Comparison of ENCODE assay signal across 9 cellular contexts in the genomic region with DNA sequence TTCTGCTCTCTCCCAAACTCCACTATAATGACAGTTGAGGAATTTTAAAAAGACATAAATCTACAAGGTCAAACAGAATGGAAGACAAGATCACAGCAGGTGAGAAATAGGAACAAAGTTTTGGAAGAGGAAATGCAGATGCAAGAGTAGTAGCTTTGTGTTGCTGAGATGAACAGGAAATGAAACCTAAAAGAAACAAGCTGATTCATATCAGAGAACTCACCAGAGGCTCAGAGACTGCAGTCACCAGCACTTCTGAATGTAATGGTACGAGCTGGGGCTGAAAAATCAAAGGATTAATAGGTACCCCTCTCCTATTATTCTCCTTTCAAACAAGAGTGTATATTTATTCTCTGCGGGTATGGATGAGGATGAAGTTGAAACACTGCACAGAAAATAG.
A peak's percentile ranks its signal among the peaks of the same experiment; 100 is the strongest.
DNase-seq lines count a peak whose midpoint lies in the region; ATAC-seq, FAIRE-seq and TF ChIP-seq lines count a peak whose summit lies in the region.
"Had no signal": no experiment of that assay in that cellular context is flagged by ENCODE, and none has a peak within 500 bp of the region (broad histone marks: within the 10 kb centered on the region; RNA-seq: fewer than 3 reads in every experiment).

No MANE protein-coding gene starts in this region.

- H3K4me1 ChIP-seq in PC-3 (ENCODE audit: insufficient read depth, low read length): no peaks in the 10 kb centered on the region; the same call in 1 of the 2 replicates
- H3K4me1 ChIP-seq in small intestine (ENCODE audit: control insufficient read depth in 2 of 2, insufficient read depth in 1 of 2, low read depth in 1 of 2, low read length in 1 of 2): peaks cover 0 to 3% of the 10 kb centered on the region in 2 donors
- no peaks in the 10 kb centered on the region for H3K4me1 ChIP-seq in mesendoderm (ENCODE audit: control insufficient read depth, low read depth, low read length)

- WGBS in small intestine, 3 donors: 57 to 78% (median 70%) methylated on average over 2 of the region's 2 CpGs
- no CpG with 5 or more reads among the region's 2 CpGs for WGBS in mesendoderm (ENCODE audit: extremely low coverage, insufficient coverage, low lambda C conversion rate)

- H2BK15ac ChIP-seq in mesendoderm (replicated peaks; ENCODE audit: low read depth): no peak overlapping the region

- CTCF ChIA-PET in PC-3 (lab: Charles Lee): no interaction called here

- no peak overlapping the region for H3K23ac ChIP-seq in mesendoderm (ENCODE audit: low read length)

- H3K4me2 ChIP-seq in PC-3 (ENCODE audit: low read length) (no peak overlapping the region), mesendoderm (ENCODE audit: low read length) (no peak overlapping the region)

- H3K9ac ChIP-seq in PC-3 (ENCODE audit: low read length) (no peak overlapping the region), mesendoderm (ENCODE audit: low read length) (no peak overlapping the region)

- no peaks in the 10 kb centered on the region for H3K79me2 ChIP-seq in PC-3 (ENCODE audit: low read length)
- H3K79me2 ChIP-seq in mesendoderm (ENCODE audit: control insufficient read depth, insufficient read depth, low read length): no peaks in the 10 kb centered on the region

- intact Hi-C loops in PC-3 (cut with micrococcal nuclease): no loop called here

- ATAC-seq in activated T-cell treated with anti-CD3 and anti-CD28 coated beads, Interleukin-2, amount 50 U/mL, for 4 hours: peak; percentile 46 to 49
- ATAC-seq in HG02798 (IDR thresholded peaks at IDR 0.05; ENCODE audit: poor library complexity, unreplicated experiment) (peak; percentile 97), PC-3 (peak; percentile 37; the same call in 1 of the 2 replicates)

- H3K9me3 ChIP-seq in PC-3 (ENCODE audit: low read length) (no peaks in the 10 kb centered on the region), small intestine (ENCODE audit: control insufficient read depth, low read depth) (no peaks in the 10 kb centered on the region)

- H3K9me2 ChIP-seq in PC-3 (replicated peaks; ENCODE audit: low read length): no peaks in the 10 kb centered on the region

- BruUV-seq in PC-3 (replicated peaks; lab: Mats Ljungman, UMichigan): no TSS peak

- no peaks in the 10 kb centered on the region for H3K36me3 Mint-ChIP-seq in activated T-cell treated with anti-CD3 and anti-CD28 coated beads, Interleukin-2, amount 50 U/mL, for 4 hours (ENCODE audit: insufficient read depth)

- H4K20me1 ChIP-seq in PC-3 (ENCODE audit: low read length): no peaks in the 10 kb centered on the region

- H3K4ac ChIP-seq in mesendoderm (ENCODE audit: low read depth, low read length): no peak overlapping the region

- no peak for TF ChIP-seq CTCF in PC-3 (conservative IDR thresholded peaks at IDR 0.05; ENCODE audit: low read depth, low read length)

- no peak overlapping the region for H3K56ac ChIP-seq in mesendoderm (ENCODE audit: low read length)

- H2AFZ ChIP-seq in PC-3 (ENCODE audit: low read length): peak overlapping the region; percentile 50; the same call in 1 of the 2 replicates

- no peaks in the 10 kb centered on the region for H3K27me3 ChIP-seq in PC-3 (ENCODE audit: low read length)
- peaks cover 0 to 3% of the 10 kb centered on the region in 2 donors for H3K27me3 ChIP-seq in small intestine (ENCODE audit: control insufficient read depth in 2 of 2, insufficient read depth in 2 of 2, low read length in 2 of 2)
- H3K27me3 ChIP-seq in mesendoderm (ENCODE audit: insufficient read depth, low read length, poor library complexity): no peaks in the 10 kb centered on the region

- no peak for DNase-seq in activated T-cell treated with anti-CD3 and anti-CD28 coated beads, Interleukin-2, amount 50 U/mL, for 4 hours
- DNase-seq in activated T-cell treated with anti-CD3 and anti-CD28 coated beads for 4 hours (no peak), PC-3 (no peak), small intestine (peak; percentile 3), DMS79 (lab: John Stamatoyannopoulos, UW) (no peak), H4 (ENCODE audit: low spot score) (no peak), mesendoderm (no peak)

- H3F3A ChIP-seq in PC-3 (ENCODE audit: low read length, unreplicated experiment): no peaks in the 10 kb centered on the region

- POLR2A ChIA-PET in PC-3 (lab: Charles Lee; ENCODE audit: unreplicated experiment): no interaction called here

- H4K5ac ChIP-seq in mesendoderm (ENCODE audit: low read length): no peak overlapping the region

- no peaks in the 10 kb centered on the region for H3K36me3 ChIP-seq in PC-3 (ENCODE audit: low read depth, low read length)
- no peaks in the 10 kb centered on the region for H3K36me3 ChIP-seq in small intestine (ENCODE audit: control insufficient read depth in 2 of 2, insufficient read depth in 2 of 2, low read length in 2 of 2)
- H3K36me3 ChIP-seq in mesendoderm (ENCODE audit: control insufficient read depth, insufficient read depth, low read length): no peaks in the 10 kb centered on the region

- no peak overlapping the region for H2BK120ac ChIP-seq in mesendoderm (ENCODE audit: low read depth, low read length)

- H3K4me3 Mint-ChIP-seq in activated T-cell treated with anti-CD3 and anti-CD28 coated beads, Interleukin-2, amount 50 U/mL, for 4 hours: peak overlapping the region; percentile 17

- no peak overlapping the region for H3K4me3 ChIP-seq in PC-3 (ENCODE audit: low read length)
- no peak overlapping the region for H3K4me3 ChIP-seq in small intestine (ENCODE audit: low read depth in 1 of 2, low read length in 2 of 2)
- no peak overlapping the region for H3K4me3 ChIP-seq in mesendoderm (ENCODE audit: low read length)

- H3K9me3 Mint-ChIP-seq in activated T-cell treated with anti-CD3 and anti-CD28 coated beads, Interleukin-2, amount 50 U/mL, for 4 hours: peaks cover 9% of the 10 kb centered on the region

- H2AK5ac ChIP-seq in mesendoderm (ENCODE audit: low read length): no peak overlapping the region

- FAIRE-seq in small intestine (lab: Jason Lieb, UNC): no peak

- no peaks in the 10 kb centered on the region for H3K27me3 Mint-ChIP-seq in activated T-cell treated with anti-CD3 and anti-CD28 coated beads, Interleukin-2, amount 50 U/mL, for 4 hours (ENCODE audit: low read depth)

- H3K79me1 ChIP-seq in mesendoderm (ENCODE audit: low read length): no peaks in the 10 kb centered on the region

- no peak overlapping the region for H3K18ac ChIP-seq in mesendoderm (ENCODE audit: low read length)

- no peak overlapping the region for H2BK5ac ChIP-seq in mesendoderm (ENCODE audit: low read length)

- no peak overlapping the region for H4K8ac ChIP-seq in mesendoderm (ENCODE audit: low read depth, low read length)

- peaks cover 56% of the 10 kb centered on the region for H3K4me1 Mint-ChIP-seq in activated T-cell treated with anti-CD3 and anti-CD28 coated beads, Interleukin-2, amount 50 U/mL, for 4 hours (ENCODE audit: low read depth)

- H3K27ac ChIP-seq in PC-3 (ENCODE audit: low read length) (no peak overlapping the region), small intestine (ENCODE audit: low read depth in 1 of 2, low read length in 1 of 2) (no peak overlapping the region), mesendoderm (ENCODE audit: low read depth, low read length) (no peak overlapping the region)
- H3K27ac ChIP-seq: C4-2B had no signal

Comparison
In these comparisons a context has a peak if more than half of its experiments do, and no peak if none do; other contexts are left out.
1. ATAC-seq: peak in every context shown above with its lines; median percentile 97 in HG02798; 48 in activated T-cell treated with anti-CD3 and anti-CD28 coated beads, Interleukin-2, amount 50 U/mL, for 4 hours; 37 in PC-3.